16 cellular contexts compared by ENCODE assay signal in the genomic region with DNA sequence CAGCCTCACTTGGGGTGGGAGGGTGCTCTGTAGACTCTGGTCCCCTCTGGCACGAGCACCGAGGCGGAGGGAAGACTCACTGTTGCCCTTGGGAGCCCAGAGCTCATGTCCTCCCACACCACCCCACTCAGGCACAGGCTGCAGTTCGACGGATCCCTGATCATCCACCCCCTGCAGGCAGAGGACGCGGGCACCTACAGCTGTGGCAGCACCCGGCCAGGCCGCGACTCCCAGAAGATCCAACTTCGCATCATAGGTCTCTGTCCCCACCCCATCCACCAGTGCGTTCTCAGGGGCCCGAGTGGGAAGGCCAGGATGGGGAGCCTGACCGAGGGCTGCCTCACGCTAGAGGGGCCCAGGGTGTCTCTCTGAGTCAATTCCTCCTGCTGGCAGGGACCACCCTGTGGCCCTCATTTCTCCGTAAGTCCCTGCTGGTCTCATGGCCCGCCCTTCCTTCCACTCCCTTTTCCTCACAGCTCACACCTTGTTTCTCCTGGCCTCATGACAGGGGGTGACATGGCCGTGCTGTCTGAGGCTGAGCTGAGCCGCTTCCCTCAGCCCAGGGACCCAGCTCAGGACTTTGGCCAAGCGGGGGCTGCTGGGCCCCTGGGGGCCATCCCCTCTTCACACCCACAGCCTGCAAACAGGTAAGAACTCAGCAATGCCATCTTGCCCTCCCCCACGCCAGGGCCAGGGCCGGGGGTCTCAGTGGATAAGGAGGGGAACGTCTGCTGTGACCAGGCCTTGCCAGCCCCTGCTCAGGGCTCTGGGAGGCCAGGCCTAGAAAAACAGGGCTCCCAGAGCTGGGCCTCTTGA.
"Had no signal": no experiment of that assay in that cellular context is flagged by ENCODE, and none has a peak within 500 bp of the region (broad histone marks: within the 10 kb centered on the region; RNA-seq: fewer than 3 reads in every experiment).

No MANE protein-coding gene starts in this region.

- H3K4me1 ChIP-seq: foreskin keratinocyte had no signal

- H3K4me3 ChIP-seq: hepatocyte, lower lobe of right lung, stomach had no signal

- H2AFZ ChIP-seq: hepatocyte had no signal

- H3K9me3 Mint-ChIP-seq: activated T-helper 17 cell treated with anti-CD3 and anti-CD28 coated beads, Interleukin-2, amount 50 U/mL, for 72 hours; brain; endodermal cell; nephron had no signal

- H3K36me3 ChIP-seq: lower lobe of right lung had no signal

- H3K4me2 ChIP-seq: hepatocyte had no signal

- H3K27ac Mint-ChIP-seq: activated CD4-positive, alpha-beta T cell treated with anti-CD3 and anti-CD28 coated beads for 36 hours; activated T-helper 17 cell treated with anti-CD3 and anti-CD28 coated beads, Interleukin-2, amount 50 U/mL, for 72 hours; endodermal cell; nephron had no signal

- DNase-seq: activated CD4-positive, alpha-beta T cell treated with anti-CD3 and anti-CD28 coated beads for 36 hours; activated CD4-positive, alpha-beta T cell treated with anti-CD3 and anti-CD28 coated beads, Interleukin-2, amount 50 U/mL, for 48 hours; activated naive CD4-positive, alpha-beta T cell; activated T-cell treated with anti-CD3 and anti-CD28 coated beads for 4 hours; endodermal cell; foreskin keratinocyte; left cardiac atrium; lower lobe of right lung; occipital lobe; stomach; T-helper 2 cell; trophoblast cell had no signal

- ATAC-seq: activated CD4-positive, alpha-beta T cell treated with anti-CD3 and anti-CD28 coated beads for 36 hours; activated T-helper 17 cell treated with anti-CD3 and anti-CD28 coated beads, Interleukin-2, amount 50 U/mL, for 72 hours; foreskin keratinocyte; left cardiac atrium; lower lobe of right lung had no signal

- H3K4me3 Mint-ChIP-seq: activated CD4-positive, alpha-beta T cell treated with anti-CD3 and anti-CD28 coated beads for 36 hours; activated T-helper 17 cell treated with anti-CD3 and anti-CD28 coated beads, Interleukin-2, amount 50 U/mL, for 72 hours; brain; endodermal cell; nephron had no signal

- H3K4me1 Mint-ChIP-seq: activated CD4-positive, alpha-beta T cell treated with anti-CD3 and anti-CD28 coated beads for 36 hours; activated T-helper 17 cell treated with anti-CD3 and anti-CD28 coated beads, Interleukin-2, amount 50 U/mL, for 72 hours; endodermal cell had no signal

- H3K27me3 ChIP-seq: foreskin keratinocyte, hepatocyte, stomach had no signal

- H3K27ac ChIP-seq: foreskin keratinocyte, hepatocyte, lower lobe of right lung, stomach had no signal

- H3K36me3 Mint-ChIP-seq: brain had no signal

- H3K9me3 ChIP-seq: lower lobe of right lung, stomach had no signal

- H3K79me2 ChIP-seq: hepatocyte had no signal
